ENCODE assay signal across 19 cellular contexts in the genomic region with DNA sequence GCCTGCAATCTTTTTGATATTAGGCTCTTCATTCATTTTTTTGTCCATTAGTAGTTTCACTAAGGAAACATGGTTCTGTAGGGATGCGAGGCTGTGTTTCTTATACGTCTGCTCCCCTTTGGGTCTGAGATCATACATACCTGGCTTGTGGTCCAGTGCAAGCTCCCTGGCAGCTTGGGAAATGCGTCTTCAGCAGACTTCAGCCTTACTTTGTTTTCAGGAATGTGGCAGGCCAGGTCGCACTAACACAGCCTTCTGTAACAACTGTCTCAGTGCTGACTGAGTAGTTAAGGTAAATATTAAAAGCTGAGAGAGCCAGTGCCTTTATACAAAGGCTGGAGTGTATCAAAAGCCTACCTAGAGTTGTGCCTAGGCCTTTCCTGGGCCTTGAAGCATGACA.
A peak's percentile ranks its signal among the peaks of the same experiment; 100 is the strongest.
DNase-seq lines count a peak whose midpoint lies in the region; ATAC-seq and TF ChIP-seq lines count a peak whose summit lies in the region.
"Had no signal": no experiment of that assay in that cellular context is flagged by ENCODE, and none has a peak within 500 bp of the region (broad histone marks: within the 10 kb centered on the region; RNA-seq: fewer than 3 reads in every experiment).

No MANE protein-coding gene starts in this region.

- no peaks in the 10 kb centered on the region for H3K27me3 Mint-ChIP-seq in endodermal cell (ENCODE audit: insufficient read depth)
- H3K27me3 Mint-ChIP-seq: B cell; CD4-positive, CD25-positive, alpha-beta regulatory T cell had no signal

- H3K36me3 ChIP-seq in endodermal cell (ENCODE audit: control insufficient read depth, insufficient read depth, low read length) (no peaks in the 10 kb centered on the region), mesendoderm (ENCODE audit: control insufficient read depth, insufficient read depth, low read length) (no peaks in the 10 kb centered on the region), heart right ventricle (no peaks in the 10 kb centered on the region)
- H3K36me3 ChIP-seq: BLaER1, HAP-1 had no signal

- no peak for ATAC-seq in heart right ventricle
- ATAC-seq: CD8-positive, alpha-beta T cell had no signal

- H3K56ac ChIP-seq in mesendoderm (ENCODE audit: low read length) = no peak overlapping the region

- no peaks in the 10 kb centered on the region for H3K36me3 Mint-ChIP-seq in endodermal cell (ENCODE audit: low read depth)
- H3K36me3 Mint-ChIP-seq: CD4-positive, CD25-positive, alpha-beta regulatory T cell; CD8-positive, alpha-beta T cell had no signal

- H3K4me2 ChIP-seq in mesendoderm (ENCODE audit: low read length) = no peak overlapping the region
- H3K4me2 ChIP-seq: BLaER1 had no signal

- peaks cover 9% of the 10 kb centered on the region for H3K9me3 Mint-ChIP-seq in endodermal cell
- H3K9me3 Mint-ChIP-seq: CD8-positive, alpha-beta T cell had no signal

- no peaks in the 10 kb centered on the region for H3K79me1 ChIP-seq in mesendoderm (ENCODE audit: low read length)

- H4K8ac ChIP-seq in mesendoderm (ENCODE audit: low read depth, low read length) = no peak overlapping the region

- TF ChIP-seq CTCF in endodermal cell (conservative IDR thresholded peaks at IDR 0.05) = no peak
- TF ChIP-seq CTCF in heart right ventricle (IDR thresholded peaks at IDR 0.05) = no peak
- no peak for TF ChIP-seq CTCF in coronary artery (IDR thresholded peaks at IDR 0.05)

- H3K4me3 ChIP-seq in endodermal cell (ENCODE audit: low read length) (no peak overlapping the region), mesendoderm (ENCODE audit: low read length) (no peak overlapping the region), heart right ventricle (no peak overlapping the region), coronary artery (no peak overlapping the region)
- H3K4me3 ChIP-seq: BLaER1, GM23248, HAP-1 had no signal

- H2AK5ac ChIP-seq in mesendoderm (ENCODE audit: low read length) = no peak overlapping the region

- DNase-seq in ELF-1 (ENCODE audit: low read depth, low spot score) (peak; percentile 34), endodermal cell (peak; percentile 44), mesendoderm (peak; percentile 13), heart right ventricle (no peak), coronary artery (ENCODE audit: low spot score) (no peak), NOMO-1 (lab: John Stamatoyannopoulos, UW; ENCODE audit: unreplicated experiment in 2 of 2) (no peak)
- DNase-seq: Caco-2; CD4-positive, CD25-positive, alpha-beta regulatory T cell; CD8-positive, alpha-beta T cell; DMS 273 treated with DMSO at 0.1 percent for 48 hours; DMS79; EL; GM23248; HFFc6 had no signal

- H3K4me3 Mint-ChIP-seq in endodermal cell = no peak overlapping the region
- H3K4me3 Mint-ChIP-seq: B cell; CD4-positive, CD25-positive, alpha-beta regulatory T cell; CD8-positive, alpha-beta T cell; HFFc6 had no signal

- no peak overlapping the region for H3K23ac ChIP-seq in mesendoderm (ENCODE audit: low read length)

- H2BK120ac ChIP-seq in mesendoderm (ENCODE audit: low read depth, low read length) = no peak overlapping the region

- no peaks in the 10 kb centered on the region for H3K27me3 ChIP-seq in endodermal cell (ENCODE audit: control insufficient read depth, insufficient read depth, low read length, poor library complexity, severe bottlenecking)
- no peaks in the 10 kb centered on the region for H3K27me3 ChIP-seq in mesendoderm (ENCODE audit: insufficient read depth, low read length, poor library complexity)
- no peaks in the 10 kb centered on the region for H3K27me3 ChIP-seq in heart right ventricle
- H3K27me3 ChIP-seq: BLaER1 had no signal

- H3K27ac ChIP-seq in endodermal cell (ENCODE audit: low read depth, low read length) = no peak overlapping the region
- no peak overlapping the region for H3K27ac ChIP-seq in mesendoderm (ENCODE audit: low read depth, low read length)
- H3K27ac ChIP-seq in heart right ventricle = no peak overlapping the region
- no peak overlapping the region for H3K27ac ChIP-seq in coronary artery
- H3K27ac ChIP-seq: 22Rv1, BLaER1, C4-2B, GM23248 had no signal

- H3K4me1 ChIP-seq in endodermal cell (ENCODE audit: control insufficient read depth, insufficient read depth, low read length) = no peaks in the 10 kb centered on the region
- no peaks in the 10 kb centered on the region for H3K4me1 ChIP-seq in mesendoderm (ENCODE audit: control insufficient read depth, low read depth, low read length)
- no peaks in the 10 kb centered on the region for H3K4me1 ChIP-seq in heart right ventricle
- H3K4me1 ChIP-seq: BLaER1, Caco-2, HAP-1 had no signal

- H3K9ac ChIP-seq in endodermal cell (ENCODE audit: extremely low read depth, low read length, poor library complexity, severe bottlenecking) (no peak overlapping the region), mesendoderm (ENCODE audit: low read length) (no peak overlapping the region)
- H3K9ac ChIP-seq: BLaER1, GM23248 had no signal

- intact Hi-C loops in heart right ventricle (cut with DNase I) = no loop called here

- no peak overlapping the region for H3K18ac ChIP-seq in mesendoderm (ENCODE audit: low read length)

- peaks cover 8% of the 10 kb centered on the region for H3K4me1 Mint-ChIP-seq in endodermal cell
- H3K4me1 Mint-ChIP-seq: B cell had no signal

- H3K4ac ChIP-seq in mesendoderm (ENCODE audit: low read depth, low read length) = no peak overlapping the region

- no peak overlapping the region for H2BK15ac ChIP-seq in mesendoderm (replicated peaks; ENCODE audit: low read depth)

- H3K27ac Mint-ChIP-seq in endodermal cell = no peak overlapping the region
- H3K27ac Mint-ChIP-seq: B cell; CD4-positive, CD25-positive, alpha-beta regulatory T cell; CD8-positive, alpha-beta T cell; HFFc6 had no signal

- 83 to 90% methylated on average over 4 of the region's 4 CpGs for WGBS in endodermal cell (ENCODE audit: insufficient coverage in 1 of 2, insufficient read length in 1 of 2), 2 experiments
- WGBS in mesendoderm (ENCODE audit: extremely low coverage, insufficient coverage, low lambda C conversion rate) = no CpG with 5 or more reads among the region's 4 CpGs
- 57 to 78% methylated on average over 4 of the region's 4 CpGs for WGBS in heart right ventricle, 2 donors

- no peak overlapping the region for H4K5ac ChIP-seq in mesendoderm (ENCODE audit: low read length)

- H3K9me3 ChIP-seq in endodermal cell (ENCODE audit: control insufficient read depth, low read length) (peaks cover 9% of the 10 kb centered on the region), heart right ventricle (peaks cover 0 to 9% (median 0%) of the 10 kb centered on the region in 11 donors)
- H3K9me3 ChIP-seq: Caco-2, HAP-1 had no signal

- no peaks in the 10 kb centered on the region for H3K79me2 ChIP-seq in mesendoderm (ENCODE audit: control insufficient read depth, insufficient read depth, low read length)

- H2BK5ac ChIP-seq in mesendoderm (ENCODE audit: low read length) = no peak overlapping the region

Comparison
In these comparisons a context has a peak if more than half of its experiments do, and no peak if none do; other contexts are left out.
1. DNase-seq: peak in ELF-1 (single experiment), endodermal cell (single experiment) and mesendoderm (single experiment); none in heart right ventricle (0 of 2), coronary artery (single experiment) and NOMO-1 (0 of 2).